ENCODE assay signal across 9 cellular contexts in the genomic region with DNA sequence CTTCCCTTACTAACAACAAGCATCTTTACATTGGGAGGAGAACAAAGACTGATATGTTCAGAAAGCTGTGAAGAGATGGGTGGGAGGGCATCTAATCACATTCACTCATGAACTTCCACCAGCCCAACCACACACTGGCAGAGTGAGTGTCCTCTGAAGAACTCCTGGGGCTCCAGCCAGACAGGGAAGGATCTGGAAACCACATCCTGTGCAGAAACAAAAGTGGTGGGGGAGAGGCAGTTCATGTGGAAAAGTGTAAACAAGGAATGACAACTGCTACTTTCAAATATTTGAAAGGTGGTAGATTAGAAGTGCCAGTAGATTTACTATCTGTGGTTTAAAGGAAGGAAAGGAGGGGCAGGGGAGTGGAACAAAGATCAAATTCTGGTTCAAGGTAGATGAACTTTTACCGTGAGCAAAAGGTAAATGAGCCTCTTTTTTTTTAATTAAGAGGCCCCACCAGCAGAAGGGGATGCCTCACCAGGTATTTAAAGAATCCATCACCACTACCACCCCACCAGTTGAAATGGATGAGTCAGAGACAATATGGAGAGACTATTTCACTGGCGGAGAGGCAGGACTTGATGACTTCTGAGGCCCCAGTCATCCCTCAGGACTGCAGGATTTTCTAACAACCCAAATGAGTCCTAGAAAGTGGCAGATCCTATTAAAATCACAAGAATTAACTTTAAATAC. TPM values are rescaled to one million over a fixed set of nuclear protein-coding genes. Genes with fewer than 3 reads are reported as not detected.
DNase-seq lines count a peak whose midpoint lies in the region; ATAC-seq and TF ChIP-seq lines count a peak whose summit lies in the region.
"Had no signal": no experiment of that assay in that cellular context is flagged by ENCODE, and none has a peak within 500 bp of the region (broad histone marks: within the 10 kb centered on the region; RNA-seq: fewer than 3 reads in every experiment).

No MANE protein-coding gene starts in this region.

- H3K27me3 Mint-ChIP-seq in activated CD4-positive, alpha-beta T cell treated with anti-CD3 and anti-CD28 coated beads, Interleukin-2, amount 10 ng/mL, durations not matched to agents 24 days and 14 days, result peaks cover 2% of the 10 kb centered on the region

- intact Hi-C loops in activated CD4-positive, alpha-beta T cell treated with anti-CD3 and anti-CD28 coated beads, Interleukin-2, amount 10 ng/mL, durations not matched to agents 24 days and 14 days (cut with micrococcal nuclease), result no loop called here

- peaks cover 7% of the 10 kb centered on the region for H3K36me3 Mint-ChIP-seq in activated CD4-positive, alpha-beta T cell treated with anti-CD3 and anti-CD28 coated beads, Interleukin-2, amount 10 ng/mL, durations not matched to agents 24 days and 14 days (ENCODE audit: low read depth)

- no peaks in the 10 kb centered on the region for H3K9me3 Mint-ChIP-seq in activated CD4-positive, alpha-beta T cell treated with anti-CD3 and anti-CD28 coated beads, Interleukin-2, amount 10 ng/mL, durations not matched to agents 24 days and 14 days
- H3K9me3 Mint-ChIP-seq: neural crest cell had no signal

- no peak for TF ChIP-seq CTCF in fibroblast of villous mesenchyme (IDR thresholded peaks at IDR 0.05; ENCODE audit: insufficient read depth, low read depth, low read length)

- no peak for ATAC-seq in HG03025 (IDR thresholded peaks at IDR 0.05; ENCODE audit: low FRiP score, unreplicated experiment)

- no peak overlapping the region for H3K4me3 Mint-ChIP-seq in activated CD4-positive, alpha-beta T cell treated with anti-CD3 and anti-CD28 coated beads, Interleukin-2, amount 10 ng/mL, durations not matched to agents 24 days and 14 days
- H3K4me3 Mint-ChIP-seq: neural crest cell had no signal

- peaks cover 8% of the 10 kb centered on the region for H3K4me1 Mint-ChIP-seq in activated CD4-positive, alpha-beta T cell treated with anti-CD3 and anti-CD28 coated beads, Interleukin-2, amount 10 ng/mL, durations not matched to agents 24 days and 14 days

- H3K27ac Mint-ChIP-seq in activated CD4-positive, alpha-beta T cell treated with anti-CD3 and anti-CD28 coated beads, Interleukin-2, amount 10 ng/mL, durations not matched to agents 24 days and 14 days, result peak overlapping the region; percentile 20

- no peak for DNase-seq in activated CD4-positive, alpha-beta T cell treated with anti-CD3 and anti-CD28 coated beads, Interleukin-2, amount 10 ng/mL, durations not matched to agents 24 days and 14 days
- DNase-seq in activated CD4-positive, alpha-beta T cell treated with anti-CD3 and anti-CD28 coated beads, Interleukin-2, amount 50 U/mL, for 1 hour, result no peak
- DNase-seq in RPMI7951 (ENCODE audit: low read depth) (peak; percentile 93), fibroblast of villous mesenchyme (ENCODE audit: low read depth) (peak; percentile 77), superior temporal gyrus (ENCODE audit: extremely low spot score) (peak; percentile 42), NOMO-1 treated with dmso at 0.1 percent for 144 hours (lab: John Stamatoyannopoulos, UW; ENCODE audit: unreplicated experiment) (no peak)
- DNase-seq in activated naive CD4-positive, alpha-beta T cell treated with Interleukin-2 at 50 U/mL for 16 hours, result no peak

- H3K4me3 ChIP-seq in fibroblast of villous mesenchyme (ENCODE audit: low read depth, low read length), result no peak overlapping the region

RNA-seq across cellular contexts. Expression of a gene that starts 34.5 kb away (rescaled TPM):
- total RNA-seq in activated CD4-positive, alpha-beta T cell treated with anti-CD3 and anti-CD28 coated beads, Interleukin-2, amount 10 ng/mL, durations not matched to agents 24 days and 14 days, result 37.2 and 38.0 TPM in 2 replicates
- 24.2 and 32.3 TPM in 2 replicates for total RNA-seq in RPMI7951 (2014; rRNA removed; shearing (Covaris generic))
- 27.2 and 49.0 TPM in 2 replicates for total RNA-seq in fibroblast of villous mesenchyme

Comparison
In these comparisons a context has a peak if more than half of its experiments do, and no peak if none do; other contexts are left out.
1. DNase-seq: peak in RPMI7951 (single experiment), fibroblast of villous mesenchyme (single experiment) and superior temporal gyrus (single experiment); none in activated CD4-positive, alpha-beta T cell treated with anti-CD3 and anti-CD28 coated beads, Interleukin-2, amount 10 ng/mL, durations not matched to agents 24 days and 14 days (single experiment), activated CD4-positive, alpha-beta T cell treated with anti-CD3 and anti-CD28 coated beads, Interleukin-2, amount 50 U/mL, for 1 hour (single experiment), activated naive CD4-positive, alpha-beta T cell treated with Interleukin-2 at 50 U/mL for 16 hours (single experiment) and NOMO-1 treated with dmso at 0.1 percent for 144 hours (single experiment).